ENCODE assay signal across 21 cellular contexts in genomic region chr6:14530385-14530784, GRCh38.
A peak's percentile ranks its signal among the peaks of the same experiment; 100 is the strongest.
DNase-seq lines count a peak whose midpoint lies in the region; ATAC-seq, FAIRE-seq and TF ChIP-seq lines count a peak whose summit lies in the region.
"Had no signal": no experiment of that assay in that cellular context is flagged by ENCODE, and none has a peak within 500 bp of the region (broad histone marks: within the 10 kb centered on the region; RNA-seq: fewer than 3 reads in every experiment).

No MANE protein-coding gene starts in this region.

- H3K36me3 ChIP-seq in Loucy (ENCODE audit: insufficient read depth, low read length) (no peaks in the 10 kb centered on the region), K562 (ENCODE audit: control insufficient read depth, insufficient read depth, low read length) (no peaks in the 10 kb centered on the region)
- H3K36me3 ChIP-seq: BLaER1 had no signal

- H3F3A ChIP-seq in Loucy (ENCODE audit: low read depth), result no peaks in the 10 kb centered on the region

- H2AFZ ChIP-seq in Loucy (ENCODE audit: low read length) (peak overlapping the region; percentile 7; the same call in 1 of the 2 replicates), K562 (ENCODE audit: low read depth, low read length) (no peak overlapping the region)

- in situ Hi-C loops in K562 (cut with MboI), result no loop called here

- CTCF ChIA-PET in activated CD4-positive, alpha-beta T cell treated with anti-CD3 and anti-CD28 coated beads for 36 hours (lab: Charles Lee), result interaction anchor here (0.6 to 1.0 kb wide), 2 partner anchors 76 to 88 kb away, joined by 3 to 4 read pairs; no protein-coding TSS in a partner anchor
- CTCF ChIA-PET in K562 (lab: Yijun Ruan, JAX; ENCODE audit: low intra/inter-chr PET ratio), result no interaction called here

- no peak for TF ChIP-seq POLR2A in K562 (conservative IDR thresholded peaks at IDR 0.05)

- H3K27me3 ChIP-seq in Loucy (ENCODE audit: insufficient read depth, low read length, poor library complexity, severe bottlenecking) (no peaks in the 10 kb centered on the region), K562 (ENCODE audit: control insufficient read depth in 2 of 2, insufficient read depth in 2 of 2, low read length in 2 of 2) (no peaks in the 10 kb centered on the region)
- H3K27me3 ChIP-seq: BLaER1 had no signal

- no peak overlapping the region for H3K27ac Mint-ChIP-seq in activated CD4-positive, alpha-beta T cell treated with anti-CD3 and anti-CD28 coated beads for 36 hours
- no peak overlapping the region for H3K27ac Mint-ChIP-seq in activated T-cell treated with anti-CD3 and anti-CD28 coated beads, Interleukin-2, amount 50 U/mL, for 72 hours
- no peak overlapping the region for H3K27ac Mint-ChIP-seq in T-helper 17 cell
- H3K27ac Mint-ChIP-seq: CD4-positive, alpha-beta memory T cell; HFFc6 had no signal

- peaks cover 18% of the 10 kb centered on the region for H3K4me1 Mint-ChIP-seq in activated CD4-positive, alpha-beta T cell treated with anti-CD3 and anti-CD28 coated beads for 36 hours
- H3K4me1 Mint-ChIP-seq in activated T-cell treated with anti-CD3 and anti-CD28 coated beads, Interleukin-2, amount 50 U/mL, for 72 hours (ENCODE audit: low read depth), result peaks cover 39% of the 10 kb centered on the region
- H3K4me1 Mint-ChIP-seq in T-helper 17 cell, result peaks cover 2% of the 10 kb centered on the region
- H3K4me1 Mint-ChIP-seq: CD14-positive monocyte; CD4-positive, alpha-beta memory T cell had no signal

- no peak overlapping the region for H3K4me3 ChIP-seq in Loucy (ENCODE audit: low read length, poor library complexity, severe bottlenecking)
- H3K4me3 ChIP-seq in K562, result no peak overlapping the region
- H3K4me3 ChIP-seq: A549, BLaER1 had no signal

- H3K79me2 ChIP-seq in Loucy (ENCODE audit: insufficient read depth, low read length), result no peaks in the 10 kb centered on the region
- no peaks in the 10 kb centered on the region for H3K79me2 ChIP-seq in K562 (ENCODE audit: control insufficient read depth, insufficient read depth, low read length)

- POLR2A ChIA-PET in activated CD4-positive, alpha-beta T cell treated with anti-CD3 and anti-CD28 coated beads for 36 hours (lab: Charles Lee), result interaction anchor here (0.6 kb wide), 1 partner anchor 107 kb away, joined by 3 read pairs; no protein-coding TSS in a partner anchor
- POLR2A ChIA-PET in K562 (lab: Yijun Ruan, JAX), result interaction anchor here (0.7 to 1.1 kb wide), 2 partner anchors 11 to 204 kb away, joined by 3 read pairs; no protein-coding TSS in a partner anchor

- H3K9me3 ChIP-seq in Loucy (ENCODE audit: insufficient read depth, low read depth, low read length), result peaks cover 5% of the 10 kb centered on the region; the same call in 1 of the 2 replicates
- no peaks in the 10 kb centered on the region for H3K9me3 ChIP-seq in K562 (replicated peaks; ENCODE audit: control insufficient read depth, insufficient read depth, low read depth, low read length)
- H3K9me3 ChIP-seq in T-helper 17 cell (ENCODE audit: control insufficient read depth, low read length, poor library complexity, severe bottlenecking), result no peaks in the 10 kb centered on the region

- WGBS in K562 (ENCODE audit: insufficient coverage, low coverage, missing lambda C conversion rate), result 29% methylated on average over 4 of the region's 4 CpGs

- intact Hi-C loops in activated CD4-positive, alpha-beta T cell treated with anti-CD3 and anti-CD28 coated beads for 36 hours (cut with DNase I, micrococcal nuclease), result no loop called here
- intact Hi-C loops in K562 (cut with micrococcal nuclease), result no loop called here

- peaks cover 15% of the 10 kb centered on the region for H3K9me3 Mint-ChIP-seq in activated CD4-positive, alpha-beta T cell treated with anti-CD3 and anti-CD28 coated beads for 36 hours (ENCODE audit: low read depth)
- peaks cover 6 to 12% of the 10 kb centered on the region in 2 donors for H3K9me3 Mint-ChIP-seq in activated T-cell treated with anti-CD3 and anti-CD28 coated beads, Interleukin-2, amount 50 U/mL, for 72 hours

- TF ChIP-seq EP300 in K562 (IDR thresholded peaks at IDR 0.05; ENCODE audit: low read length), result no peak

- H3K4me2 ChIP-seq in Loucy (ENCODE audit: low read depth, low read length, poor library complexity, severe bottlenecking) (no peak overlapping the region), K562 (ENCODE audit: insufficient read depth, low read length) (no peak overlapping the region)
- H3K4me2 ChIP-seq: A549, BLaER1 had no signal

- H3K36me3 Mint-ChIP-seq in activated CD4-positive, alpha-beta T cell treated with anti-CD3 and anti-CD28 coated beads for 36 hours (ENCODE audit: low read depth), result peaks cover 12% of the 10 kb centered on the region
- peaks cover 8 to 16% of the 10 kb centered on the region in 2 donors for H3K36me3 Mint-ChIP-seq in activated T-cell treated with anti-CD3 and anti-CD28 coated beads, Interleukin-2, amount 50 U/mL, for 72 hours (ENCODE audit: insufficient read depth in 2 of 2)
- no peaks in the 10 kb centered on the region for H3K36me3 Mint-ChIP-seq in T-helper 17 cell (ENCODE audit: low read depth)
- H3K36me3 Mint-ChIP-seq: CD4-positive, alpha-beta memory T cell had no signal

- H3K27ac ChIP-seq in K562 (ENCODE audit: extremely low read depth, low read depth, low read length), result no peak overlapping the region
- H3K27ac ChIP-seq: 22Rv1, A549, BLaER1, HL-60 had no signal

- no peaks in the 10 kb centered on the region for H3K9me2 ChIP-seq in Loucy (replicated peaks; ENCODE audit: low read depth, low read length)

- DNase-seq in activated CD4-positive, alpha-beta T cell treated with anti-CD3 and anti-CD28 coated beads for 36 hours, result peak; percentile 15
- DNase-seq in activated CD4-positive, alpha-beta T cell treated with anti-CD3 and anti-CD28 coated beads for 1 hour, result no peak
- no peak for DNase-seq in activated T-cell treated with anti-CD3 and anti-CD28 coated beads, Interleukin-2, amount 50 U/mL, for 72 hours
- no peak for DNase-seq in activated T-cell treated with anti-CD3 and anti-CD28 coated beads, Interleukin-2, amount 50 U/mL, for 1 hour
- DNase-seq in K562 (ENCODE audit: extremely low read depth in 1 of 4, low spot score in 3 of 4) (no peak), NCI-H2171 treated with DMSO at 0.1 percent for 48 hours (lab: John Stamatoyannopoulos, UW) (no peak), T-helper 17 cell (no peak)
- DNase-seq: CD4-positive, alpha-beta memory T cell; DMS153; DMS79; GDM1; GOT3; H7; HFFc6 had no signal

- H4K20me1 ChIP-seq in Loucy (ENCODE audit: insufficient read depth, low read length, poor library complexity, severe bottlenecking) (no peaks in the 10 kb centered on the region), K562 (replicated peaks; ENCODE audit: control insufficient read depth, insufficient read depth, low read length) (no peaks in the 10 kb centered on the region)
- H4K20me1 ChIP-seq: BLaER1 had no signal

- FAIRE-seq in K562 (lab: Jason Lieb, UNC), result peak; percentile 29
- FAIRE-seq: A549 had no signal

- TF ChIP-seq RAD21 in K562 (CRISPR knock-in tag; conservative IDR thresholded peaks at IDR 0.05 in 1 of 2, IDR thresholded peaks at IDR 0.05 in 1 of 2), result no peak

- H3K4me3 Mint-ChIP-seq in activated CD4-positive, alpha-beta T cell treated with anti-CD3 and anti-CD28 coated beads for 36 hours, result no peak overlapping the region
- no peak overlapping the region for H3K4me3 Mint-ChIP-seq in activated T-cell treated with anti-CD3 and anti-CD28 coated beads, Interleukin-2, amount 50 U/mL, for 72 hours
- no peak overlapping the region for H3K4me3 Mint-ChIP-seq in T-helper 17 cell
- H3K4me3 Mint-ChIP-seq: CD14-positive monocyte; CD4-positive, alpha-beta memory T cell; HFFc6 had no signal

- H3K9me1 ChIP-seq in K562 (ENCODE audit: control insufficient read depth, insufficient read depth, low read length), result no peaks in the 10 kb centered on the region

- H3K4me1 ChIP-seq in Loucy (ENCODE audit: insufficient read depth, low read length, poor library complexity, severe bottlenecking), result peaks cover 24% of the 10 kb centered on the region
- H3K4me1 ChIP-seq in K562 (replicated peaks in 1 of 2; ENCODE audit: control insufficient read depth in 2 of 2, insufficient read depth in 2 of 2, low read length in 2 of 2), result no peaks in the 10 kb centered on the region
- H3K4me1 ChIP-seq: BLaER1 had no signal

- TF ChIP-seq CTCF in Loucy (conservative IDR thresholded peaks at IDR 0.05; ENCODE audit: low read length) (no peak), K562 (IDR thresholded peaks at IDR 0.05 in 2 of 3, conservative IDR thresholded peaks at IDR 0.05 in 1 of 3; ENCODE audit: insufficient read depth in 2 of 3, low read depth in 1 of 3, low read length in 3 of 3) (no peak)

- no peaks in the 10 kb centered on the region for H3K27me3 Mint-ChIP-seq in activated CD4-positive, alpha-beta T cell treated with anti-CD3 and anti-CD28 coated beads for 36 hours
- H3K27me3 Mint-ChIP-seq in activated T-cell treated with anti-CD3 and anti-CD28 coated beads, Interleukin-2, amount 50 U/mL, for 72 hours (ENCODE audit: low read depth), result no peaks in the 10 kb centered on the region
- H3K27me3 Mint-ChIP-seq in T-helper 17 cell, result no peaks in the 10 kb centered on the region
- H3K27me3 Mint-ChIP-seq: CD4-positive, alpha-beta memory T cell had no signal

- H3K9ac ChIP-seq in Loucy (ENCODE audit: low read depth, low read length, poor library complexity, severe bottlenecking) (no peak overlapping the region), K562 (ENCODE audit: insufficient read depth in 1 of 2, low read depth in 2 of 2, low read length in 2 of 2) (no peak overlapping the region)
- H3K9ac ChIP-seq: BLaER1 had no signal

- BruUV-seq in K562 (replicated peaks; lab: Mats Ljungman, UMichigan), result no TSS peak

- ATAC-seq in activated CD4-positive, alpha-beta T cell treated with anti-CD3 and anti-CD28 coated beads for 36 hours, result peak; percentile 55
- ATAC-seq in activated T-cell treated with anti-CD3 and anti-CD28 coated beads, Interleukin-2, amount 50 U/mL, for 72 hours (replicated peaks in 1 of 2), result peak; percentile 31 to 69
- no peak for ATAC-seq in K562
- no peak for ATAC-seq in T-helper 17 cell
- ATAC-seq: A549, HCT116 had no signal

TF ChIP-seq in K562, 482 proteins besides CTCF, POLR2A, EP300 and RAD21 (continues in another document):
- TF ChIP-seq TCF7L2 (IDR thresholded peaks at IDR 0.05; ENCODE audit: low read depth, low read length) (no peak), TAF1 (IDR thresholded peaks at IDR 0.05; ENCODE audit: control insufficient read depth, extremely low read depth, insufficient read depth, low read length, severe bottlenecking) (no peak), MECOM (CRISPR knock-in tag; IDR thresholded peaks at IDR 0.05) (no peak), SAFB (IDR thresholded peaks at IDR 0.05; ENCODE audit: borderline replicate concordance, low read depth, low read length) (no peak)

Comparison
In these comparisons a context has a peak if more than half of its experiments do, and no peak if none do; other contexts are left out.
1. ATAC-seq: peak in activated CD4-positive, alpha-beta T cell treated with anti-CD3 and anti-CD28 coated beads for 36 hours (single experiment) and activated T-cell treated with anti-CD3 and anti-CD28 coated beads, Interleukin-2, amount 50 U/mL, for 72 hours (2 of 2); none in K562 (single experiment) and T-helper 17 cell (single experiment).